ENCODE assay signal across 8 cellular contexts in genomic region chr11:75815345-75815983, GRCh38. TPM values are rescaled to one million over a fixed set of nuclear protein-coding genes. Genes with fewer than 3 reads are reported as not detected.
A peak's percentile ranks its signal among the peaks of the same experiment; 100 is the strongest.
DNase-seq lines count a peak whose midpoint lies in the region; FAIRE-seq and TF ChIP-seq lines count a peak whose summit lies in the region.

No MANE protein-coding gene starts in this region.

- no peaks in the 10 kb centered on the region for H3K36me3 ChIP-seq in ovary

- peak overlapping the region; percentile 98 for H3K4me3 ChIP-seq in GM08714 (ENCODE audit: low read length)
- peak overlapping the region; percentile 85 to 86 for H3K4me3 ChIP-seq in foreskin fibroblast (ENCODE audit: low read depth in 1 of 2, low read length in 2 of 2)
- peak overlapping the region; percentile 66 for H3K4me3 ChIP-seq in ovary

- intact Hi-C loops in ovary (cut with DNase I): loop anchor here in 1 of 4 donors (10.0 kb wide), 1 partner anchor 271 kb away; no protein-coding TSS in a partner anchor

- no peaks in the 10 kb centered on the region for H3K27me3 ChIP-seq in ovary

- WGBS in ovary, 3 donors: 0% methylated on average over 22 to 57 of the region's 57 CpGs

- H3K9me3 ChIP-seq in ovary: no peaks in the 10 kb centered on the region

- peaks cover 16% of the 10 kb centered on the region for H3K4me1 ChIP-seq in ovary (ENCODE audit: insufficient read depth)

- TF ChIP-seq EP300 in ovary (IDR thresholded peaks at IDR 0.05): no peak

- no peak for FAIRE-seq in H54 (lab: Jason Lieb, UNC)

- TF ChIP-seq POLR2A in H54 (IDR thresholded peaks at IDR 0.05; ENCODE audit: low read depth, low read length): no peak
- TF ChIP-seq POLR2A in ovary (IDR thresholded peaks at IDR 0.05): no peak

- peak overlapping the region; percentile 67 to 77 for H3K27ac ChIP-seq in ovary

- TF ChIP-seq CTCF in foreskin fibroblast (IDR thresholded peaks at IDR 0.05; ENCODE audit: low read depth, low read length) (no peak), ovary (IDR thresholded peaks at IDR 0.05) (no peak)

- DNase-seq in H54 (ENCODE audit: insufficient read length, low spot score) (peak; percentile 56), NAMALWA (ENCODE audit: low spot score) (peak; percentile 59), activated T-helper 1 cell treated with Interleukin-2 at 50 U/mL for 16 hours (ENCODE audit: low read depth) (peak; percentile 24), foreskin fibroblast (no peak), ovary (peak in 1 of 5 donors; percentile 56), NCI-H1694 treated with DMSO at 0.1 percent for 48 hours (lab: John Stamatoyannopoulos, UW) (no peak), middle frontal gyrus (ENCODE audit: extremely low spot score, low spot score) (no peak)

RNA-seq across cellular contexts. Expression of gene UVRAG, which starts 0.5 kb away (rescaled TPM):
- 10 to 100 TPM; 17.3 to 26.7 (median 22.4) TPM for total RNA-seq in ovary
- polyA plus RNA-seq in ovary: 10 to 100 TPM; 10.1 to 16.5 TPM

RNA-seq across cellular contexts. Expression of gene DGAT2, which starts 46.9 kb away (rescaled TPM):
- 1 to 10 TPM in 6 of 7 donors, under 1 TPM in 1; 0.69 to 2.1 (median 1.6) TPM for total RNA-seq in ovary
- polyA plus RNA-seq in ovary: 10 to 100 TPM in 1 of 2 donors, 1 to 10 TPM in 1; 1.2 to 21.1 TPM

Comparison
In these comparisons a context has a peak if more than half of its experiments do, and no peak if none do; other contexts are left out.
1. DNase-seq: peak in H54 (single experiment), NAMALWA (single experiment) and activated T-helper 1 cell treated with Interleukin-2 at 50 U/mL for 16 hours (single experiment); none in foreskin fibroblast (0 of 2), NCI-H1694 treated with DMSO at 0.1 percent for 48 hours (single experiment) and middle frontal gyrus (single experiment).
2. Peak in every context shown above with its lines, with median percentiles within 50 percentile points of each other: H3K4me3 ChIP-seq.